11 cellular contexts compared by ENCODE assay signal in the genomic region with DNA sequence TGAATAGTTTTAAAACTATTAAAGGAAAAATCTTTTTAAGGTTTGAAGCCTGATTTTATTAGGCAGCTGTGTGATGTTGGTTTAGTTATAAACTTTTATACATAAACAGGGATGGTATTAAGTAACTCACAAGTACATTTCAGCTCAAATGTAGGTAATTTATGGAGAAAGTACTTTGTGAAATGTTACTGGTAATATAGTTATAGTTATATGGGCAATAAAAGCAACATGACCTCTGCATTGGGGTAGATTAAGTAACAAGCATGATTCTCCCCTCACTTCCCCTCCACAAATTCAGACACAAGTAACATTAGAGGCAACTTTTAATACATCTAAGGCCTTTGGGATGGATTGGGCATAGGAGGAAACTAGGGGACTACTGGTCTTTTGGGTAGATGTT.
"Had no signal": no experiment of that assay in that cellular context is flagged by ENCODE, and none has a peak within 500 bp of the region (broad histone marks: within the 10 kb centered on the region; RNA-seq: fewer than 3 reads in every experiment).

No MANE protein-coding gene starts in this region.

- H3K27ac ChIP-seq: GM23248 had no signal

- H3K4me2 ChIP-seq: GM23338 had no signal

- DNase-seq: GM23248, GOT3, H7, H9, HCEC 1CT, HFFc6 had no signal

- H2AFZ ChIP-seq: GM23248, GM23338 had no signal

- H3K9me3 ChIP-seq: HAP-1 had no signal

- FAIRE-seq: H1, H54 had no signal

- H3K36me3 ChIP-seq: HAP-1 had no signal

- H3K4me3 ChIP-seq: GM23248, GM23338, HAP-1 had no signal

- ATAC-seq: GM23338, HCT116 had no signal

- H3K4me1 ChIP-seq: HAP-1 had no signal
